In genomic region chr19:16379521-16380313, GRCh38 we compare ENCODE assay signal across 34 cellular contexts. TPM values are rescaled to one million over a fixed set of nuclear protein-coding genes. Genes with fewer than 3 reads are reported as not detected.
DNase-seq lines count a peak whose midpoint lies in the region; ATAC-seq and TF ChIP-seq lines count a peak whose summit lies in the region.
"Had no signal": no experiment of that assay in that cellular context is flagged by ENCODE, and none has a peak within 500 bp of the region (broad histone marks: within the 10 kb centered on the region; RNA-seq: fewer than 3 reads in every experiment).

No MANE protein-coding gene starts in this region.

- H3K4me3 Mint-ChIP-seq in activated T-cell treated with anti-CD3 and anti-CD28 coated beads, Interleukin-2, amount 50 U/mL, for 4 hours, result no peak overlapping the region
- no peak overlapping the region for H3K4me3 Mint-ChIP-seq in immature natural killer cell
- H3K4me3 Mint-ChIP-seq: activated CD4-positive, alpha-beta memory T cell treated with anti-CD3 and anti-CD28 coated beads, Interleukin-2, amount 10 ng/mL, durations not matched to agents 7 days and 5 days; activated naive CD8-positive, alpha-beta T cell treated with anti-CD3 and anti-CD28 coated beads, Interleukin-2, amount 10 ng/mL, durations not matched to agents 7 days and 5 days; endodermal cell; stimulated activated naive CD8-positive, alpha-beta T cell treated with anti-CD3 and anti-CD28 coated beads, Interleukin-15, Interleukin-2, amounts not matched to agents 100 ng/mL and 50 ng/mL, for 24 hours had no signal

- POLR2A ChIA-PET in HEK293 (lab: Yijun Ruan, JAX), result no interaction called here

- H3K27me3 ChIP-seq in brain microvascular endothelial cell (replicated peaks), result no peaks in the 10 kb centered on the region
- H3K27me3 ChIP-seq: ascending aorta, esophagus muscularis mucosa had no signal

- intact Hi-C loops in sciatic nerve (cut with DNase I), result loop anchor here (5.0 kb wide), 1 partner anchor 132 kb away; no protein-coding TSS in a partner anchor

- no peak overlapping the region for H3K27ac ChIP-seq in HEK293 (ENCODE audit: extremely low read depth, low read depth, low read length)
- H3K27ac ChIP-seq in brain microvascular endothelial cell, result no peak overlapping the region

- H3K4me1 Mint-ChIP-seq in activated T-cell treated with anti-CD3 and anti-CD28 coated beads, Interleukin-2, amount 50 U/mL, for 4 hours (ENCODE audit: low read depth), result peaks cover 81% of the 10 kb centered on the region
- H3K4me1 Mint-ChIP-seq in immature natural killer cell, result peaks cover 56 to 61% of the 10 kb centered on the region in 2 donors
- H3K4me1 Mint-ChIP-seq: endodermal cell had no signal

- CTCF ChIA-PET in HEK293 (lab: Yijun Ruan, JAX), result no interaction called here

- H3K27ac Mint-ChIP-seq in immature natural killer cell, result peak overlapping the region; percentile 27 to 98 (median 70)
- H3K27ac Mint-ChIP-seq: activated CD4-positive, alpha-beta memory T cell treated with anti-CD3 and anti-CD28 coated beads, Interleukin-2, amount 10 ng/mL, durations not matched to agents 7 days and 5 days; activated naive CD8-positive, alpha-beta T cell treated with anti-CD3 and anti-CD28 coated beads, Interleukin-2, amount 10 ng/mL, durations not matched to agents 7 days and 5 days; endodermal cell; stimulated activated naive CD8-positive, alpha-beta T cell treated with anti-CD3 and anti-CD28 coated beads, Interleukin-15, Interleukin-2, amounts not matched to agents 100 ng/mL and 50 ng/mL, for 24 hours had no signal

- no peaks in the 10 kb centered on the region for H3K4me1 ChIP-seq in HEK293 (ENCODE audit: control insufficient read depth, insufficient read depth, low read length)
- H3K4me1 ChIP-seq: HAP-1 had no signal

- peak; percentile 15 for DNase-seq in activated T-cell treated with anti-CD3 and anti-CD28 coated beads, Interleukin-2, amount 50 U/mL, for 1 hour
- DNase-seq in activated T-cell treated with anti-CD3 and anti-CD28 coated beads, Interleukin-2, amount 50 U/mL, for 4 hours, result no peak
- no peak for DNase-seq in immature natural killer cell
- DNase-seq in sciatic nerve (ENCODE audit: low spot score), result peak; percentile 45
- no peak for DNase-seq in brain microvascular endothelial cell
- DNase-seq: activated CD4-positive, alpha-beta memory T cell treated with anti-CD3 and anti-CD28 coated beads, Interleukin-2, amount 10 ng/mL, durations not matched to agents 7 days and 5 days; activated gamma-delta T cell; activated T-cell treated with anti-CD3 and anti-CD28 coated beads for 4 hours; AML-193; central memory CD4-positive, alpha-beta T cell; cortex of kidney; endodermal cell; foreskin fibroblast; Karpas-422; NCI-H1417 treated with DMSO at 0.1 percent for 48 hours; NCI-H2081; NCI-H526; PC-3; retina; stimulated activated CD4-positive, alpha-beta T cell treated with anti-CD3 and anti-CD28 coated beads, Interleukin-2, amount 100 ng/mL, for 24 hours; T-helper 2 cell had no signal

- ATAC-seq in activated T-cell treated with anti-CD3 and anti-CD28 coated beads, Interleukin-2, amount 50 U/mL, for 4 hours, result no peak
- no peak for ATAC-seq in sciatic nerve
- no peak for ATAC-seq in GM18505 (IDR thresholded peaks at IDR 0.05; ENCODE audit: unreplicated experiment)
- ATAC-seq in HG03565 (IDR thresholded peaks at IDR 0.05; ENCODE audit: unreplicated experiment), result no peak
- ATAC-seq: GM12878, HepG2, PC-3, Right ventricle myocardium inferior, SK-N-SH treated with all-trans-retinoic acid at 6 μM for 48 hours had no signal

- H3K9me3 ChIP-seq in HEK293 (ENCODE audit: control insufficient read depth, insufficient read depth, low read depth, low read length), result no peaks in the 10 kb centered on the region
- H3K9me3 ChIP-seq: ascending aorta, esophagus muscularis mucosa, HAP-1, thoracic aorta had no signal

- H3K36me3 ChIP-seq in HEK293 (ENCODE audit: control insufficient read depth in 2 of 2, insufficient read depth in 1 of 2, low read length in 2 of 2) (peaks cover 0 to 71% of the 10 kb centered on the region in 2 experiments; a peak in 1 of 3 replicates), brain microvascular endothelial cell (replicated peaks) (peaks cover 34% of the 10 kb centered on the region)

- H3K4me3 ChIP-seq in HEK293 (ENCODE audit: low read depth, low read length), result no peak overlapping the region
- no peak overlapping the region for H3K4me3 ChIP-seq in brain microvascular endothelial cell (ENCODE audit: low read depth, low read length)
- H3K4me3 ChIP-seq: ascending aorta, esophagus muscularis mucosa, GM12878, HAP-1, thoracic aorta had no signal

- no peaks in the 10 kb centered on the region for H3K9me3 Mint-ChIP-seq in activated T-cell treated with anti-CD3 and anti-CD28 coated beads, Interleukin-2, amount 50 U/mL, for 4 hours
- no peaks in the 10 kb centered on the region for H3K9me3 Mint-ChIP-seq in immature natural killer cell
- H3K9me3 Mint-ChIP-seq: activated CD4-positive, alpha-beta memory T cell treated with anti-CD3 and anti-CD28 coated beads, Interleukin-2, amount 10 ng/mL, durations not matched to agents 7 days and 5 days; activated naive CD8-positive, alpha-beta T cell treated with anti-CD3 and anti-CD28 coated beads, Interleukin-2, amount 10 ng/mL, durations not matched to agents 7 days and 5 days; endodermal cell; stimulated activated naive CD8-positive, alpha-beta T cell treated with anti-CD3 and anti-CD28 coated beads, Interleukin-15, Interleukin-2, amounts not matched to agents 100 ng/mL and 50 ng/mL, for 24 hours had no signal

- peaks cover 21% of the 10 kb centered on the region for H3K36me3 Mint-ChIP-seq in activated T-cell treated with anti-CD3 and anti-CD28 coated beads, Interleukin-2, amount 50 U/mL, for 4 hours (ENCODE audit: insufficient read depth)
- H3K36me3 Mint-ChIP-seq in immature natural killer cell, result peaks cover 11 to 31% (median 19%) of the 10 kb centered on the region in 3 donors

- no peaks in the 10 kb centered on the region for H3K27me3 Mint-ChIP-seq in activated T-cell treated with anti-CD3 and anti-CD28 coated beads, Interleukin-2, amount 50 U/mL, for 4 hours (ENCODE audit: low read depth)
- H3K27me3 Mint-ChIP-seq in immature natural killer cell (ENCODE audit: low read depth in 3 of 3), result peaks cover 2 to 7% (median 6%) of the 10 kb centered on the region in 3 donors
- H3K27me3 Mint-ChIP-seq: activated CD4-positive, alpha-beta memory T cell treated with anti-CD3 and anti-CD28 coated beads, Interleukin-2, amount 10 ng/mL, durations not matched to agents 7 days and 5 days; activated naive CD8-positive, alpha-beta T cell treated with anti-CD3 and anti-CD28 coated beads, Interleukin-2, amount 10 ng/mL, durations not matched to agents 7 days and 5 days; stimulated activated naive CD8-positive, alpha-beta T cell treated with anti-CD3 and anti-CD28 coated beads, Interleukin-15, Interleukin-2, amounts not matched to agents 100 ng/mL and 50 ng/mL, for 24 hours had no signal

- in situ Hi-C loops in brain microvascular endothelial cell (cut with HindIII; ENCODE audit: low pct_ligation_motif_present, low sequenced_read_pairs), result no loop called here

- TF ChIP-seq POLR2A in GM18505 (IDR thresholded peaks at IDR 0.05; ENCODE audit: borderline replicate concordance, extremely low read depth, insufficient read depth, insufficient read length), result no peak

- no peak for TF ChIP-seq CTCF in HEK293 (tag by site-specific recombination; IDR thresholded peaks at IDR 0.05)
- no peak for TF ChIP-seq CTCF in brain microvascular endothelial cell (IDR thresholded peaks at IDR 0.05; ENCODE audit: low read depth, low read length, missing control alignments)

TF ChIP-seq in HEK293, 187 proteins besides CTCF, POLR2A, EP300 and RAD21:
- TF ChIP-seq ZNF830 (tag by site-specific recombination; IDR thresholded peaks at IDR 0.05; ENCODE audit: low read depth) (no peak), BCL11A (tag by site-specific recombination; IDR thresholded peaks at IDR 0.05; ENCODE audit: low read depth) (no peak)
- TF ChIP-seq, protein P1, sequence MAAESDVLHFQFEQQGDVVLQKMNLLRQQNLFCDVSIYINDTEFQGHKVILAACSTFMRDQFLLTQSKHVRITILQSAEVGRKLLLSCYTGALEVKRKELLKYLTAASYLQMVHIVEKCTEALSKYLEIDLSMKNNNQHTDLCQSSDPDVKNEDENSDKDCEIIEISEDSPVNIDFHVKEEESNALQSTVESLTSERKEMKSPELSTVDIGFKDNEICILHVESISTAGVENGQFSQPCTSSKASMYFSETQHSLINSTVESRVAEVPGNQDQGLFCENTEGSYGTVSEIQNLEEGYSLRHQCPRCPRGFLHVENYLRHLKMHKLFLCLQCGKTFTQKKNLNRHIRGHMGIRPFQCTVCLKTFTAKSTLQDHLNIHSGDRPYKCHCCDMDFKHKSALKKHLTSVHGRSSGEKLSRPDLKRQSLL (tag by site-specific recombination; IDR thresholded peaks at IDR 0.05), result peak; percentile 67
TF ChIP-seq in HEK293: peak in this region for 1.

RNA-seq across cellular contexts. Expression of gene KLF2, which starts 55.1 kb away (rescaled TPM):
- 1 to 10 TPM; 1.4 to 2.5 (median 2.4) TPM for total RNA-seq in activated T-cell treated with anti-CD3 and anti-CD28 coated beads, Interleukin-2, amount 50 U/mL, for 4 hours
- polyA plus RNA-seq in immature natural killer cell, result 100 to 1,000 TPM in 1 of 3 donors, 10 to 100 TPM in 2; 55.0 to 102 (median 91.0) TPM
- total RNA-seq in sciatic nerve, result 105 TPM
- total RNA-seq: HepG2 had no signal
- polyA plus RNA-seq: HepG2 had no signal

Comparison
In these comparisons a context has a peak if more than half of its experiments do, and no peak if none do; other contexts are left out.
1. DNase-seq: peak in activated T-cell treated with anti-CD3 and anti-CD28 coated beads, Interleukin-2, amount 50 U/mL, for 1 hour (single experiment) and sciatic nerve (single experiment); none in activated T-cell treated with anti-CD3 and anti-CD28 coated beads, Interleukin-2, amount 50 U/mL, for 4 hours (single experiment), immature natural killer cell (0 of 3) and brain microvascular endothelial cell (single experiment).
2. RNA of gene KLF2, which starts 55.1 kb away (total RNA-seq): 105 TPM in sciatic nerve (single experiment); 1.4 to 2.5 TPM in activated T-cell treated with anti-CD3 and anti-CD28 coated beads, Interleukin-2, amount 50 U/mL, for 4 hours; every median in the first group is over 10 times any median in the second.